ENCODE assay signal across 1 cellular context in genomic region chr12:120649442-120650248, GRCh38.
TF ChIP-seq lines count a peak whose summit lies in the region.

No MANE protein-coding gene starts in this region.

TF ChIP-seq in H1, 55 proteins besides CTCF, POLR2A, EP300 and RAD21:
- TF ChIP-seq CHD7 (IDR thresholded peaks at IDR 0.05; ENCODE audit: insufficient replicate concordance, low read length) (no peak), RBBP5 (IDR thresholded peaks at IDR 0.05; ENCODE audit: borderline replicate concordance, low read depth, low read length) (0 out of 2 replicates have a peak, but pooled peaks have one; percentile 14), BRCA1 (IDR thresholded peaks at IDR 0.05; ENCODE audit: low read depth, low read length) (no peak), HDAC6 (IDR thresholded peaks at IDR 0.05; ENCODE audit: low read depth, low read length) (no peak), MAX (IDR thresholded peaks at IDR 0.05) (peak; percentile 48)
